ENCODE assay signal across 28 cellular contexts in genomic region chrX:118593407-118593806, GRCh38.
DNase-seq lines count a peak whose midpoint lies in the region; ATAC-seq and TF ChIP-seq lines count a peak whose summit lies in the region.
"Had no signal": no experiment of that assay in that cellular context is flagged by ENCODE, and none has a peak within 500 bp of the region (broad histone marks: within the 10 kb centered on the region; RNA-seq: fewer than 3 reads in every experiment).

No MANE protein-coding gene starts in this region.

- H3K27me3 ChIP-seq in CD4-positive, alpha-beta memory T cell (ENCODE audit: insufficient read depth, low read length): no peaks in the 10 kb centered on the region
- H3K27me3 ChIP-seq in lower lobe of right lung (ENCODE audit: low read depth): no peaks in the 10 kb centered on the region
- no peaks in the 10 kb centered on the region for H3K27me3 ChIP-seq in body of pancreas
- H3K27me3 ChIP-seq: SJCRH30 had no signal

- no peaks in the 10 kb centered on the region for H3K27me3 Mint-ChIP-seq in activated CD4-positive, alpha-beta memory T cell treated with anti-CD3 and anti-CD28 coated beads for 36 hours
- no peaks in the 10 kb centered on the region for H3K27me3 Mint-ChIP-seq in activated CD4-positive, alpha-beta memory T cell treated with anti-CD3 and anti-CD28 coated beads, Interleukin-2, amount 10 ng/mL, durations not matched to agents 7 days and 5 days
- H3K27me3 Mint-ChIP-seq in CD4-positive, alpha-beta memory T cell: no peaks in the 10 kb centered on the region
- no peaks in the 10 kb centered on the region for H3K27me3 Mint-ChIP-seq in activated naive CD8-positive, alpha-beta T cell treated with anti-CD3 and anti-CD28 coated beads for 36 hours
- H3K27me3 Mint-ChIP-seq: activated naive CD8-positive, alpha-beta T cell treated with anti-CD3 and anti-CD28 coated beads, Interleukin-2, amount 10 ng/mL, durations not matched to agents 7 days and 5 days had no signal

- ATAC-seq in lower lobe of right lung (no peak), body of pancreas (no peak)
- ATAC-seq: esophagus mucosa, GM12878, psoas muscle had no signal

- no peaks in the 10 kb centered on the region for H3K9me3 ChIP-seq in CD4-positive, alpha-beta memory T cell (ENCODE audit: control insufficient read depth in 1 of 2, low read length in 2 of 2)
- H3K9me3 ChIP-seq in lower lobe of right lung (no peaks in the 10 kb centered on the region), body of pancreas (no peaks in the 10 kb centered on the region)
- H3K9me3 ChIP-seq: psoas muscle, SJCRH30 had no signal

- POLR2A ChIA-PET in activated CD4-positive, alpha-beta memory T cell treated with anti-CD3 and anti-CD28 coated beads for 36 hours (lab: Charles Lee): no interaction called here
- POLR2A ChIA-PET in activated CD4-positive, alpha-beta memory T cell treated with anti-CD3 and anti-CD28 coated beads, Interleukin-2, amount 10 ng/mL, durations not matched to agents 7 days and 5 days (lab: Charles Lee): no interaction called here
- POLR2A ChIA-PET in CD4-positive, alpha-beta memory T cell (lab: Charles Lee; ENCODE audit: partially characterized antibody): no interaction called here

- no peaks in the 10 kb centered on the region for H3K4me1 ChIP-seq in CD4-positive, alpha-beta memory T cell (ENCODE audit: insufficient read depth, low read length)
- no peaks in the 10 kb centered on the region for H3K4me1 ChIP-seq in lower lobe of right lung
- H3K4me1 ChIP-seq in body of pancreas: no peaks in the 10 kb centered on the region
- H3K4me1 ChIP-seq: psoas muscle, SJCRH30 had no signal

- H3K9me3 Mint-ChIP-seq in activated CD4-positive, alpha-beta memory T cell treated with anti-CD3 and anti-CD28 coated beads for 36 hours: no peaks in the 10 kb centered on the region
- H3K9me3 Mint-ChIP-seq in activated CD4-positive, alpha-beta memory T cell treated with anti-CD3 and anti-CD28 coated beads, Interleukin-2, amount 10 ng/mL, durations not matched to agents 7 days and 5 days: no peaks in the 10 kb centered on the region
- H3K9me3 Mint-ChIP-seq in CD4-positive, alpha-beta memory T cell: no peaks in the 10 kb centered on the region
- H3K9me3 Mint-ChIP-seq in activated naive CD8-positive, alpha-beta T cell treated with anti-CD3 and anti-CD28 coated beads for 36 hours: no peaks in the 10 kb centered on the region
- H3K9me3 Mint-ChIP-seq: activated naive CD8-positive, alpha-beta T cell treated with anti-CD3 and anti-CD28 coated beads, Interleukin-2, amount 10 ng/mL, durations not matched to agents 7 days and 5 days had no signal

- H3K4me3 Mint-ChIP-seq in activated CD4-positive, alpha-beta memory T cell treated with anti-CD3 and anti-CD28 coated beads for 36 hours: no peak overlapping the region
- H3K4me3 Mint-ChIP-seq in activated CD4-positive, alpha-beta memory T cell treated with anti-CD3 and anti-CD28 coated beads, Interleukin-2, amount 10 ng/mL, durations not matched to agents 7 days and 5 days: no peak overlapping the region
- no peak overlapping the region for H3K4me3 Mint-ChIP-seq in CD4-positive, alpha-beta memory T cell
- no peak overlapping the region for H3K4me3 Mint-ChIP-seq in activated naive CD8-positive, alpha-beta T cell treated with anti-CD3 and anti-CD28 coated beads for 36 hours
- H3K4me3 Mint-ChIP-seq: activated naive CD8-positive, alpha-beta T cell treated with anti-CD3 and anti-CD28 coated beads, Interleukin-2, amount 10 ng/mL, durations not matched to agents 7 days and 5 days had no signal

- no peak overlapping the region for H3K4me3 ChIP-seq in CD4-positive, alpha-beta memory T cell (ENCODE audit: low read length in 2 of 2)
- no peak overlapping the region for H3K4me3 ChIP-seq in lower lobe of right lung
- H3K4me3 ChIP-seq in body of pancreas: no peak overlapping the region
- H3K4me3 ChIP-seq: GM12878, psoas muscle, SJCRH30 had no signal

- H3K4me1 Mint-ChIP-seq in activated CD4-positive, alpha-beta memory T cell treated with anti-CD3 and anti-CD28 coated beads for 36 hours (ENCODE audit: low read depth): peaks cover 32% of the 10 kb centered on the region
- H3K4me1 Mint-ChIP-seq in activated CD4-positive, alpha-beta memory T cell treated with anti-CD3 and anti-CD28 coated beads, Interleukin-2, amount 10 ng/mL, durations not matched to agents 7 days and 5 days: peaks cover 3% of the 10 kb centered on the region
- H3K4me1 Mint-ChIP-seq in CD4-positive, alpha-beta memory T cell: peaks cover 0 to 7% (median 2%) of the 10 kb centered on the region in 4 donors
- peaks cover 7% of the 10 kb centered on the region for H3K4me1 Mint-ChIP-seq in activated naive CD8-positive, alpha-beta T cell treated with anti-CD3 and anti-CD28 coated beads for 36 hours

- TF ChIP-seq POLR2A in body of pancreas (IDR thresholded peaks at IDR 0.05): no peak

- peak overlapping the region; percentile 45 for H3K27ac Mint-ChIP-seq in activated CD4-positive, alpha-beta memory T cell treated with anti-CD3 and anti-CD28 coated beads for 36 hours
- no peak overlapping the region for H3K27ac Mint-ChIP-seq in activated CD4-positive, alpha-beta memory T cell treated with anti-CD3 and anti-CD28 coated beads, Interleukin-2, amount 10 ng/mL, durations not matched to agents 7 days and 5 days
- H3K27ac Mint-ChIP-seq in CD4-positive, alpha-beta memory T cell: peak overlapping the region in 5 of 7 donors; percentile 19 to 63 (median 44)
- H3K27ac Mint-ChIP-seq in activated naive CD8-positive, alpha-beta T cell treated with anti-CD3 and anti-CD28 coated beads for 36 hours: peak overlapping the region; percentile 31
- H3K27ac Mint-ChIP-seq: activated naive CD8-positive, alpha-beta T cell treated with anti-CD3 and anti-CD28 coated beads, Interleukin-2, amount 10 ng/mL, durations not matched to agents 7 days and 5 days had no signal

- CTCF ChIA-PET in activated CD4-positive, alpha-beta memory T cell treated with anti-CD3 and anti-CD28 coated beads for 36 hours (lab: Charles Lee): no interaction called here
- CTCF ChIA-PET in activated CD4-positive, alpha-beta memory T cell treated with anti-CD3 and anti-CD28 coated beads, Interleukin-2, amount 10 ng/mL, durations not matched to agents 7 days and 5 days (lab: Charles Lee): no interaction called here
- CTCF ChIA-PET in CD4-positive, alpha-beta memory T cell (lab: Charles Lee; ENCODE audit: partially characterized antibody): interaction anchor here (0.8 kb wide), 1 partner anchor 31 kb away, joined by 3 read pairs; no protein-coding TSS in a partner anchor

- 50 to 63% methylated on average over 3 of the region's 3 CpGs for WGBS in body of pancreas, 2 donors

- H3K27ac ChIP-seq in CD4-positive, alpha-beta memory T cell (ENCODE audit: low read depth, low read length): no peak overlapping the region
- H3K27ac ChIP-seq in lower lobe of right lung (no peak overlapping the region), body of pancreas (no peak overlapping the region)
- H3K27ac ChIP-seq: psoas muscle, SJCRH30 had no signal

- DNase-seq in activated CD4-positive, alpha-beta memory T cell treated with anti-CD3 and anti-CD28 coated beads for 36 hours: no peak
- DNase-seq in activated CD4-positive, alpha-beta memory T cell treated with anti-CD3 and anti-CD28 coated beads, Interleukin-2, amount 10 ng/mL, durations not matched to agents 7 days and 5 days: no peak
- DNase-seq in CD4-positive, alpha-beta memory T cell: no peak
- peak; percentile 76 for DNase-seq in OCI-M1 (lab: John Stamatoyannopoulos, UW)
- DNase-seq in activated naive CD8-positive, alpha-beta T cell treated with anti-CD3 and anti-CD28 coated beads for 36 hours: no peak
- DNase-seq in OCI-M2 (lab: John Stamatoyannopoulos, UW; ENCODE audit: unreplicated experiment): no peak
- DNase-seq in lower lobe of right lung: no peak
- DNase-seq in body of pancreas: no peak
- DNase-seq: activated CD4-positive, CD25-positive, alpha-beta regulatory T cell; activated naive CD8-positive, alpha-beta T cell treated with anti-CD3 and anti-CD28 coated beads, Interleukin-2, amount 10 ng/mL, durations not matched to agents 7 days and 5 days; Calu3; cerebellar nuclear complex; DND-41; effector CD4-positive, alpha-beta T cell; foreskin melanocyte; KG1; mesenchymal stem cell; NCI-H1048; NCI-H1694 treated with DMSO at 0.1 percent for 48 hours; NCI-H2171; NCI-H526; psoas muscle; SJCRH30; stimulated activated CD8-positive, alpha-beta memory T cell treated with anti-CD3 and anti-CD28 coated beads, Interleukin-4, amount 100 ng/mL, for 48 hours; substantia nigra; T-helper 2 cell had no signal

- TF ChIP-seq CTCF in lower lobe of right lung (IDR thresholded peaks at IDR 0.05): no peak
- TF ChIP-seq CTCF in body of pancreas (IDR thresholded peaks at IDR 0.05): no peak

- intact Hi-C loops in activated CD4-positive, alpha-beta memory T cell treated with anti-CD3 and anti-CD28 coated beads for 36 hours (cut with micrococcal nuclease): no loop called here
- intact Hi-C loops in CD4-positive, alpha-beta memory T cell (cut with micrococcal nuclease): no loop called here
- intact Hi-C loops in lower lobe of right lung (cut with DNase I) (no loop called here), body of pancreas (cut with DNase I) (no loop called here)

- peaks cover 55% of the 10 kb centered on the region for H3K36me3 ChIP-seq in CD4-positive, alpha-beta memory T cell (ENCODE audit: insufficient read depth, low read length)
- H3K36me3 ChIP-seq in lower lobe of right lung (peaks cover 23% of the 10 kb centered on the region), body of pancreas (replicated peaks in 1 of 2; ENCODE audit: insufficient read depth in 1 of 2, low read depth in 2 of 2) (no peaks in the 10 kb centered on the region)
- H3K36me3 ChIP-seq: SJCRH30 had no signal

- H3K36me3 Mint-ChIP-seq in activated CD4-positive, alpha-beta memory T cell treated with anti-CD3 and anti-CD28 coated beads for 36 hours: peaks cover 17% of the 10 kb centered on the region
- H3K36me3 Mint-ChIP-seq in activated CD4-positive, alpha-beta memory T cell treated with anti-CD3 and anti-CD28 coated beads, Interleukin-2, amount 10 ng/mL, durations not matched to agents 7 days and 5 days (ENCODE audit: low read depth): peaks cover 60% of the 10 kb centered on the region
- H3K36me3 Mint-ChIP-seq in CD4-positive, alpha-beta memory T cell: peaks cover 15 to 61% of the 10 kb centered on the region in 2 donors
- peaks cover 10% of the 10 kb centered on the region for H3K36me3 Mint-ChIP-seq in activated naive CD8-positive, alpha-beta T cell treated with anti-CD3 and anti-CD28 coated beads for 36 hours
